ENCODE assay signal across 20 cellular contexts in genomic region chr2:194739217-194739616, GRCh38.
"Had no signal": no experiment of that assay in that cellular context is flagged by ENCODE, and none has a peak within 500 bp of the region (broad histone marks: within the 10 kb centered on the region; RNA-seq: fewer than 3 reads in every experiment).

No MANE protein-coding gene starts in this region.

- H3K27me3 ChIP-seq: SJSA1 had no signal

- FAIRE-seq: RCC 7860 had no signal

- H3K4me3 ChIP-seq: SJSA1, SK-N-MC had no signal

- H3K36me3 ChIP-seq: SJSA1 had no signal

- H3K27ac ChIP-seq: SJSA1, SK-N-MC had no signal

- DNase-seq: Kasumi-1, KG1, NCI-H1092, NCI-H1105 treated with DMSO at 0.1 percent for 48 hours, NCI-H1417 treated with DMSO at 0.1 percent for 48 hours, NCI-H146, NCI-H1694 treated with DMSO at 0.1 percent for 48 hours, NCI-H1930, NCI-H2081, NCI-H2107, NCI-H2227 treated with DMSO at 0.1 percent for 48 hours, NCI-H524, NCI-H526 treated with DMSO at 0.1 percent for 48 hours, NCI-H748 treated with DMSO at 0.1 percent for 48 hours, Right ventricle myocardium superior, RPMI8226, SIG-M5 had no signal

- H3K9me3 ChIP-seq: SJSA1 had no signal

- H3K4me1 ChIP-seq: SJSA1 had no signal
